In the genomic region with DNA sequence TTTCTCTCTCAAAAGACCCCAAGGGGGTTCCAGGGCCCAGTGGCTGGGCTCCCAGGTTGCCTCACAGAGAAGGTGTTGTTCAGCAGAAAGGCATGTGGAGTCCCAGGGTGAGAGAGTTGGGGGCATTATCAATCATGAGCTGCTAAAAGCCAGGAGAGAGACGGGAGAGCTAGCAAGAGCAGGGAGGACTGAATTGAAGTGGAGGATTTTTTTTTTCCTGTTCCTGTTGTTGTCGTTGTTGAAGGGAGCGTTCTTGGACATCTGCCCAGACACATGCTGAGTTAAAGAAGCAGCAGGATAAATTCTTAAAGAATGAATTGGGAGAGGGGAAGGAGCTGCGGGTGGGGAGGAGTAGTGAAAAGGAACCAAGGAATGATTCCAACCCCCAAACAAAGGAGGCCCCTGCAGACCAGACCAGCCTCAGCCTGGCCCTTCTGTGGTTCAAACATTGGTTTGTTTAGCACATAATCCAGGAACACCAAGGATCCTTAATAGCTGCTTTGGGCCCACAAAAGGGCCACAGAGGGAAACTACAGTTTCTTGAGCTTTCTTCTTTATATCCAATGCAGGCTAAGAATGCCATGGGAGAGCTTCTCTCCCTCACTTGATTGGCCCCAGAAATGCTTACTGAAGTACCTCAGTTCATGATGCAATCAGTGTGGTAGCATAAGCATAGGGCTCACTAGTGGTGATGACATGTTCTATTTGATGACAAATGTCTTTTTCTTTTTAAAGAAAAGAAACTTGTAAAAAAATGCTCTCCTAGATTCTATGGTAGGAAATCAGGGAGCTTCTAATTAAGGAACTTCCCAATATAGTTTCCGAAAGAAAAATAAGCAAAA, we compare ENCODE assay signal across 8 cellular contexts.
DNase-seq lines count a peak whose midpoint lies in the region; ATAC-seq, FAIRE-seq and TF ChIP-seq lines count a peak whose summit lies in the region.

No MANE protein-coding gene starts in this region.

- peak overlapping the region; percentile 78 to 91 for H3K27ac ChIP-seq in thoracic aorta

- DNase-seq in AG10803 (ENCODE audit: low read depth), result peak; percentile 95
- peak; percentile 87 for DNase-seq in NCI-H2029 treated with DMSO at 0.1 percent for 48 hours (lab: John Stamatoyannopoulos, UW)
- DNase-seq in bronchial epithelial cell (ENCODE audit: low read depth), result peak; percentile 80
- peak; percentile 55 for DNase-seq in left lobe of liver (ENCODE audit: low spot score)
- peak; percentile 72 for DNase-seq in thoracic aorta (ENCODE audit: low spot score)
- no peak for DNase-seq in NCI-H1048 (lab: John Stamatoyannopoulos, UW)

- peaks cover 21 to 39% of the 10 kb centered on the region in 2 donors for H3K4me1 ChIP-seq in thoracic aorta (ENCODE audit: control insufficient read depth in 1 of 2, low read depth in 2 of 2)

- no peak for FAIRE-seq in bronchial epithelial cell (lab: Jason Lieb, UNC)

- no peaks in the 10 kb centered on the region for H3K27me3 ChIP-seq in bronchial epithelial cell (ENCODE audit: control insufficient read depth, insufficient read depth, low read length)
- H3K27me3 ChIP-seq in thoracic aorta (replicated peaks; ENCODE audit: insufficient read depth), result no peaks in the 10 kb centered on the region

- TF ChIP-seq CTCF in AG10803 (conservative IDR thresholded peaks at IDR 0.05; ENCODE audit: low read length), result no peak
- no peak for TF ChIP-seq CTCF in bronchial epithelial cell (IDR thresholded peaks at IDR 0.05; ENCODE audit: insufficient read depth, low read length, severe bottlenecking)
- no peak for TF ChIP-seq CTCF in thoracic aorta (IDR thresholded peaks at IDR 0.05)

- H3K36me3 ChIP-seq in bronchial epithelial cell (ENCODE audit: control insufficient read depth, insufficient read depth, low read length), result no peaks in the 10 kb centered on the region
- no peaks in the 10 kb centered on the region for H3K36me3 ChIP-seq in thoracic aorta

- peak; percentile 46 for ATAC-seq in left lobe of liver
- no peak for ATAC-seq in thoracic aorta (ENCODE audit: insufficient number of reproducible peaks, low FRiP score, low read depth)
- no peak for ATAC-seq in GM21717 (IDR thresholded peaks at IDR 0.05; ENCODE audit: unreplicated experiment)
- ATAC-seq in GM21515 (IDR thresholded peaks at IDR 0.05; ENCODE audit: unreplicated experiment), result no peak

- no peak overlapping the region for H3K4me3 ChIP-seq in AG10803 (ENCODE audit: low read length)
- no peak overlapping the region for H3K4me3 ChIP-seq in bronchial epithelial cell (ENCODE audit: low read depth, low read length)
- H3K4me3 ChIP-seq in thoracic aorta, result peak overlapping the region; percentile 7

- no peaks in the 10 kb centered on the region for H3K9me3 ChIP-seq in thoracic aorta
